In genomic region chr6:10256113-10256690, GRCh38 we compare ENCODE assay signal across 11 cellular contexts.
A peak's percentile ranks its signal among the peaks of the same experiment; 100 is the strongest.
DNase-seq lines count a peak whose midpoint lies in the region; ATAC-seq and TF ChIP-seq lines count a peak whose summit lies in the region.
"Had no signal": no experiment of that assay in that cellular context is flagged by ENCODE, and none has a peak within 500 bp of the region (broad histone marks: within the 10 kb centered on the region; RNA-seq: fewer than 3 reads in every experiment).

No MANE protein-coding gene starts in this region.

- WGBS in mammary epithelial cell (ENCODE audit: low coverage, missing lambda C conversion rate), result 76% methylated on average over 3 of the region's 3 CpGs

- H3K27ac Mint-ChIP-seq in progenitor cell of endocrine pancreas, result no peak overlapping the region
- H3K27ac Mint-ChIP-seq: B cell, memory B cell had no signal

- H3K4me2 ChIP-seq in mammary epithelial cell (ENCODE audit: insufficient read depth, low read depth, low read length), result no peak overlapping the region

- no peaks in the 10 kb centered on the region for H4K20me1 ChIP-seq in mammary epithelial cell (ENCODE audit: insufficient read depth, low read length)

- TF ChIP-seq EP300 in Ishikawa (IDR thresholded peaks at IDR 0.05; ENCODE audit: borderline replicate concordance), result no peak

- dilution Hi-C loops in mammary epithelial cell (cut with HindIII; ENCODE audit: low sequenced_read_pairs), result loop anchor here (10.0 kb wide), 1 partner anchor 109 kb away; no protein-coding TSS in a partner anchor

- H3K27me3 Mint-ChIP-seq in progenitor cell of endocrine pancreas, result peaks cover 3% of the 10 kb centered on the region

- no peaks in the 10 kb centered on the region for H3K9me3 ChIP-seq in mammary epithelial cell (replicated peaks; ENCODE audit: insufficient read depth, low read length)

- ATAC-seq in HG03469 (IDR thresholded peaks at IDR 0.05; ENCODE audit: unreplicated experiment), result no peak

- in situ Hi-C loops in mammary epithelial cell (cut with MboI; ENCODE audit: low sequenced_read_pairs in 2 of 2), result no loop called here

- H3K36me3 ChIP-seq in mammary epithelial cell (ENCODE audit: insufficient read depth, low read length), result no peaks in the 10 kb centered on the region

- TF ChIP-seq CTCF in mammary epithelial cell (conservative IDR thresholded peaks at IDR 0.05 in 1 of 2, IDR thresholded peaks at IDR 0.05 in 1 of 2; ENCODE audit: extremely low read depth in 1 of 2, insufficient read depth in 1 of 2, low read depth in 1 of 2, low read length in 2 of 2) (peak; percentile 35 to 37), progenitor cell of endocrine pancreas (IDR thresholded peaks at IDR 0.05; ENCODE audit: unreplicated experiment) (peak; percentile 56)

- H3K79me2 ChIP-seq in mammary epithelial cell (ENCODE audit: insufficient read depth, low read length), result no peaks in the 10 kb centered on the region

- H2AFZ ChIP-seq in mammary epithelial cell (ENCODE audit: low read depth, low read length), result no peak overlapping the region

- H3K9me3 Mint-ChIP-seq in progenitor cell of endocrine pancreas (ENCODE audit: low read depth), result peaks cover 11% of the 10 kb centered on the region

- H3K4me3 Mint-ChIP-seq in progenitor cell of endocrine pancreas (ENCODE audit: low read depth), result no peak overlapping the region
- H3K4me3 Mint-ChIP-seq: B cell, memory B cell had no signal

- H3K36me3 Mint-ChIP-seq in progenitor cell of endocrine pancreas (ENCODE audit: insufficient read depth), result no peaks in the 10 kb centered on the region
- H3K36me3 Mint-ChIP-seq: memory B cell had no signal

- no TSS peak for BruUV-seq in mammary epithelial cell (replicated peaks; lab: Mats Ljungman, UMichigan)

- H3K27me3 ChIP-seq in mammary epithelial cell (ENCODE audit: insufficient read depth, low read length), result no peaks in the 10 kb centered on the region

- H3K27ac ChIP-seq in mammary epithelial cell (ENCODE audit: insufficient read depth, low read depth, low read length), result no peak overlapping the region

- intact Hi-C loops in mammary epithelial cell (cut with micrococcal nuclease), result no loop called here

- peak; percentile 33 for TF ChIP-seq RAD21 in Ishikawa (IDR thresholded peaks at IDR 0.05; ENCODE audit: low read depth)

- H3K4me3 ChIP-seq in mammary epithelial cell (replicated peaks in 1 of 3; ENCODE audit: insufficient read depth in 1 of 3, low read depth in 2 of 3, low read length in 3 of 3), result no peak overlapping the region

- H3K4me1 ChIP-seq in mammary epithelial cell (ENCODE audit: insufficient read depth, low read length), result no peaks in the 10 kb centered on the region

- CTCF ChIA-PET in mammary epithelial cell (lab: Charles Lee; ENCODE audit: low non-redundant PET), result interaction anchor here (0.6 kb wide), 1 partner anchor 271 kb away, joined by 4 read pairs; no protein-coding TSS in a partner anchor

- H3K9ac ChIP-seq in mammary epithelial cell (ENCODE audit: insufficient read depth, low read length), result no peak overlapping the region

- peak; percentile 32 for DNase-seq in NCI-H82 (lab: John Stamatoyannopoulos, UW)
- no peak for DNase-seq in NCI-H82 treated with DMSO at 0.1 percent for 48 hours (lab: John Stamatoyannopoulos, UW; ENCODE audit: unreplicated experiment)
- DNase-seq in mammary epithelial cell, result no peak
- DNase-seq in progenitor cell of endocrine pancreas (ENCODE audit: low spot score, unreplicated experiment), result no peak
- DNase-seq in DMS153 (lab: John Stamatoyannopoulos, UW), result no peak
- DNase-seq in NCI-H1436 treated with DMSO at 0.1 percent for 48 hours (lab: John Stamatoyannopoulos, UW), result no peak
- DNase-seq: T-helper 9 cell had no signal

- no peaks in the 10 kb centered on the region for H3K4me1 Mint-ChIP-seq in progenitor cell of endocrine pancreas (ENCODE audit: low read depth)
- H3K4me1 Mint-ChIP-seq: B cell, memory B cell had no signal

TF ChIP-seq in Ishikawa, 13 proteins besides CTCF, POLR2A, EP300 and RAD21:
- no peak for TF ChIP-seq NFIC (IDR thresholded peaks at IDR 0.05)
- TF ChIP-seq MAX (IDR thresholded peaks at IDR 0.05), result no peak
